8 cellular contexts compared by ENCODE assay signal in the genomic region with DNA sequence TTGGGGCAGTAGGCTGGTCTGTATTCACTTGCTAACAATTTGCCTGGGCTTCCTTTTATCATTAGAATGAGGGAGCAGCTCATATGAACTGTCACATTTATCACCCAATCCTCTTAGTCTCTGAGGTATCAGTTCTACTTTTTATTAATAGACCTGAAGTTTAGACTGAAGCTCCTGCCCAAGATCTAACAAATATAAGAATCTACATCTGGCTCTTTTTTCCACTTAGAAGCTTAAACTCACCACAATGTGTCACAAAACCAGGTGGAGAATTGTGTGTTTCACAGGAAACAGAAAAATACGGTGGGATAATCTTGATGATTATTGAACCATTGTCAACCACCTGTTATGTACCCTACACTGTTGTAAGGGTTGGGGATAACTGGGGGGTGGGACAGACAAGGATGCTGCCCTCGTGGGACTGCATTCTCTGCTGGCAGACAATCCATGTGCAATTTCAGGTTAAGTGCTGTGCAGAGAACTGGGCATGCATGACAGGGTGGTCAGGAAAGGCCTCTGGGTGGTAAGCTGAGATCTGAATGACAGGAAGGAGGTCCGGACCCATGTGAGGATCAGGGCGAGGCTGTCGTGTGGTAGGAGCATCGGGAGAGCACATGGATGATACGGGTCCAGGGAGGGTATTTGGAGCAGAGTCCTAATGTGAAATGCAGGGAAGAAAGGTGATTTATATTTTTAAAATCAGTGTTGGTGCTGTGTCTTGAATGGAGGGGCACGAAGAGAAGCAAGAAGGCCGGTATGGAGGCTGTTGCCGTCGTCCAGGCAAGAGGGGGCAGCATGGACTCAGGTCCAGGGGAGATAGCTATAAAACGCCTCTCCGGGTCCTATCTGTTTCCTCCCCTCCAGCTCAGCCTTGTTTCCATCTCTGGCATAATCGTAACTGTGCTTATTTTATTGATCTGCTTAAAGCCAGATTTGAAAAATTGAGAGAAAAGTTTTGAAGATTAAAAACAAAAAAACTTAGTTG. TPM values are rescaled to one million over a fixed set of nuclear protein-coding genes. Genes with fewer than 3 reads are reported as not detected.
DNase-seq lines count a peak whose midpoint lies in the region; ATAC-seq, FAIRE-seq and TF ChIP-seq lines count a peak whose summit lies in the region.

No MANE protein-coding gene starts in this region.

- dilution Hi-C loops in endothelial cell of umbilical vein (cut with MboI; ENCODE audit: extremely low pct_ligation_motif_present, low sequenced_read_pairs) = no loop called here

- DNase-seq in DND-41 (no peak), endothelial cell of umbilical vein (ENCODE audit: low read depth, low spot score) (peak; percentile 14), Peyer's patch (no peak), T1000 (lab: John Stamatoyannopoulos, UW) (no peak), OCI-M2 (lab: John Stamatoyannopoulos, UW; ENCODE audit: unreplicated experiment) (no peak), left lung (no peak)

- H3K36me3 ChIP-seq in DND-41 (ENCODE audit: insufficient read depth, low read length) (peaks cover 41% of the 10 kb centered on the region), endothelial cell of umbilical vein (ENCODE audit: control insufficient read depth in 2 of 2, extremely low read depth in 1 of 2, insufficient read depth in 2 of 2, low read length in 2 of 2) (peaks cover 8 to 28% of the 10 kb centered on the region in 2 experiments), Peyer's patch (peaks cover 0 to 49% (median 0%) of the 10 kb centered on the region in 3 donors), left lung (peaks cover 0 to 46% of the 10 kb centered on the region in 2 donors)

- H3K4me1 ChIP-seq in DND-41 (ENCODE audit: insufficient read depth, low read length) (no peaks in the 10 kb centered on the region), endothelial cell of umbilical vein (ENCODE audit: control insufficient read depth, extremely low read depth, insufficient read depth, low read length) (peaks cover 43% of the 10 kb centered on the region), Peyer's patch (no peaks in the 10 kb centered on the region), left lung (peaks cover 0 to 19% of the 10 kb centered on the region in 2 donors)

- no peaks in the 10 kb centered on the region for H3K9me1 ChIP-seq in endothelial cell of umbilical vein (replicated peaks; ENCODE audit: control insufficient read depth, extremely low read depth, insufficient read depth, low read length)

- POLR2A ChIA-PET in endothelial cell of umbilical vein (lab: Charles Lee) = interaction anchor here (1.2 kb wide), 1 partner anchor 16 kb away, joined by 4 read pairs; no protein-coding TSS in a partner anchor

- ATAC-seq in DND-41 (ENCODE audit: insufficient read depth, low read depth) (peak; percentile 31; the same call in 1 of the 3 replicates), GM21515 (IDR thresholded peaks at IDR 0.05; ENCODE audit: unreplicated experiment) (peak; percentile 79), HG03460 (IDR thresholded peaks at IDR 0.05; ENCODE audit: unreplicated experiment) (peak; percentile 76), left lung (no peak)

- H3K27me3 ChIP-seq in DND-41 (ENCODE audit: insufficient read depth, low read length, poor library complexity) (no peaks in the 10 kb centered on the region), endothelial cell of umbilical vein (ENCODE audit: control insufficient read depth in 2 of 2, insufficient read depth in 2 of 2, low read length in 2 of 2) (no peaks in the 10 kb centered on the region), Peyer's patch (no peaks in the 10 kb centered on the region), left lung (no peaks in the 10 kb centered on the region)

- no peaks in the 10 kb centered on the region for H3K9me3 ChIP-seq in DND-41 (ENCODE audit: insufficient read depth, low read length, severe bottlenecking)
- no peaks in the 10 kb centered on the region for H3K9me3 ChIP-seq in endothelial cell of umbilical vein (replicated peaks; ENCODE audit: control insufficient read depth, insufficient read depth, low read length)
- H3K9me3 ChIP-seq in Peyer's patch = no peaks in the 10 kb centered on the region
- H3K9me3 ChIP-seq in left lung = no peaks in the 10 kb centered on the region

- no peaks in the 10 kb centered on the region for H4K20me1 ChIP-seq in DND-41 (ENCODE audit: insufficient read depth, low read length)
- H4K20me1 ChIP-seq in endothelial cell of umbilical vein (replicated peaks; ENCODE audit: control insufficient read depth, extremely low read depth, insufficient read depth, low read length) = peaks cover 6% of the 10 kb centered on the region

- FAIRE-seq in endothelial cell of umbilical vein (lab: Jason Lieb, UNC) = peak; percentile 58

- no peak overlapping the region for H3K9ac ChIP-seq in DND-41 (ENCODE audit: low read depth, low read length)
- no peak overlapping the region for H3K9ac ChIP-seq in endothelial cell of umbilical vein (replicated peaks; ENCODE audit: extremely low read depth, insufficient read depth, low read length)

- no peak overlapping the region for H3K27ac ChIP-seq in DND-41 (ENCODE audit: low read length)
- H3K27ac ChIP-seq in endothelial cell of umbilical vein (ENCODE audit: insufficient read depth, low read depth, low read length) = peak overlapping the region; percentile 12
- H3K27ac ChIP-seq in Peyer's patch = peak overlapping the region in 1 of 4 donors; percentile 44
- H3K27ac ChIP-seq in left lung = no peak overlapping the region

- TF ChIP-seq POLR2A in endothelial cell of umbilical vein (IDR thresholded peaks at IDR 0.05; ENCODE audit: low read depth, low read length) (peak; percentile 58), Peyer's patch (IDR thresholded peaks at IDR 0.05) (no peak)

- no peak overlapping the region for H2AFZ ChIP-seq in DND-41 (ENCODE audit: low read depth, low read length)
- H2AFZ ChIP-seq in endothelial cell of umbilical vein (ENCODE audit: low read depth, low read length) = no peak overlapping the region

- intact Hi-C loops in endothelial cell of umbilical vein (cut with micrococcal nuclease) = loop anchor here (2.0 kb wide), 1 partner anchor 719 kb away; no protein-coding TSS in a partner anchor
- intact Hi-C loops in left lung (cut with DNase I) = loop anchor here (5.0 to 10.0 kb wide), 4 partner anchors 175 to 388 kb away; a partner anchor contains a TSS

- 0 out of 2 replicates have a peak, but pooled peaks cover 2% of the 10 kb centered on the region for H3K79me2 ChIP-seq in DND-41 (ENCODE audit: insufficient read depth, low read length)
- H3K79me2 ChIP-seq in endothelial cell of umbilical vein (ENCODE audit: control insufficient read depth, insufficient read depth, low read length) = peaks cover 19% of the 10 kb centered on the region

- no peak overlapping the region for H3K4me3 ChIP-seq in DND-41 (ENCODE audit: low read depth in 1 of 2, low read length in 2 of 2)
- no peak overlapping the region for H3K4me3 ChIP-seq in endothelial cell of umbilical vein (replicated peaks in 1 of 3; ENCODE audit: insufficient read depth in 1 of 3, low read depth in 1 of 3, low read length in 3 of 3)
- H3K4me3 ChIP-seq in Peyer's patch = no peak overlapping the region
- no peak overlapping the region for H3K4me3 ChIP-seq in left lung

- CTCF ChIA-PET in endothelial cell of umbilical vein (lab: Charles Lee) = interaction anchor here (0.7 to 6.5 kb wide), 12 partner anchors 15 to 716 kb away, joined by 3 to 79 read pairs (median 6); no protein-coding TSS in a partner anchor

- no TSS peak for BruUV-seq in endothelial cell of umbilical vein (replicated peaks; lab: Mats Ljungman, UMichigan)

- H3K4me2 ChIP-seq in DND-41 (ENCODE audit: insufficient read depth, low read length) (no peak overlapping the region), endothelial cell of umbilical vein (ENCODE audit: insufficient read depth, low read length) (no peak overlapping the region)

- TF ChIP-seq CTCF in DND-41 (IDR thresholded peaks at IDR 0.05; ENCODE audit: borderline replicate concordance, extremely low read depth, low read length, poor library complexity, severe bottlenecking) = no peak
- no peak for TF ChIP-seq CTCF in endothelial cell of umbilical vein (IDR thresholded peaks at IDR 0.05; ENCODE audit: extremely low read depth in 1 of 2, insufficient read depth in 1 of 2, low read depth in 1 of 2, low read length in 2 of 2)
- no peak for TF ChIP-seq CTCF in Peyer's patch (IDR thresholded peaks at IDR 0.05)
- TF ChIP-seq CTCF in left lung (IDR thresholded peaks at IDR 0.05) = no peak

RNA-seq across cellular contexts. Expression of a gene that starts 17.6 kb away (rescaled TPM):
- total RNA-seq in endothelial cell of umbilical vein = 634 and 638 TPM in 2 replicates
- polyA plus RNA-seq in endothelial cell of umbilical vein = 681 and 724 TPM in 2 replicates
- polyA plus RNA-seq in endothelial cell of umbilical vein (2011; cell fraction: cytosol; rRNA removed) = 1,207 and 1,302 TPM in 2 replicates
- polyA plus RNA-seq in endothelial cell of umbilical vein (2011; cell fraction: nucleus; rRNA removed) = 415 and 445 TPM in 2 replicates
- 703 and 1,019 TPM in 2 replicates for polyA plus RNA-seq in endothelial cell of umbilical vein (2012)
- polyA minus RNA-seq in endothelial cell of umbilical vein = 483 and 580 TPM in 2 replicates
- polyA minus RNA-seq in endothelial cell of umbilical vein (2011; cell fraction: cytosol; rRNA and poly(A)+ RNA removed) = 115 TPM
- 85.9 and 87.1 TPM in 2 replicates for polyA minus RNA-seq in endothelial cell of umbilical vein (2011; cell fraction: nucleus; rRNA and poly(A)+ RNA removed)
- 100 to 1,000 TPM; 246 to 511 (median 369) TPM for total RNA-seq in Peyer's patch
- total RNA-seq in left lung = 100 to 1,000 TPM; 377 to 467 TPM

RNA-seq across cellular contexts. Expression of a gene that starts 31.9 kb away (rescaled TPM):
- 793 and 796 TPM in 2 replicates for total RNA-seq in endothelial cell of umbilical vein
- polyA plus RNA-seq in endothelial cell of umbilical vein = 532 and 597 TPM in 2 replicates
- 814 and 900 TPM in 2 replicates for polyA plus RNA-seq in endothelial cell of umbilical vein (2011; cell fraction: cytosol; rRNA removed)
- polyA plus RNA-seq in endothelial cell of umbilical vein (2011; cell fraction: nucleus; rRNA removed) = 350 and 406 TPM in 2 replicates
- polyA plus RNA-seq in endothelial cell of umbilical vein (2012) = 760 and 962 TPM in 2 replicates
- polyA minus RNA-seq in endothelial cell of umbilical vein = 489 and 516 TPM in 2 replicates
- 117 TPM for polyA minus RNA-seq in endothelial cell of umbilical vein (2011; cell fraction: cytosol; rRNA and poly(A)+ RNA removed)
- 214 and 242 TPM in 2 replicates for polyA minus RNA-seq in endothelial cell of umbilical vein (2011; cell fraction: nucleus; rRNA and poly(A)+ RNA removed)
- total RNA-seq in Peyer's patch = 100 to 1,000 TPM; 256 to 401 (median 312) TPM
- total RNA-seq in left lung = 100 to 1,000 TPM; 532 to 556 TPM

RNA-seq across cellular contexts. Expression of a gene that starts 59.7 kb away (rescaled TPM):
- total RNA-seq in endothelial cell of umbilical vein (not detected in 2 replicates), Peyer's patch (10 to 100 TPM in 1 of 4 donors, 1 to 10 TPM in 3; 1.3 to 29.7 (median 3.1) TPM), left lung (1 to 10 TPM; 1.5 to 1.7 TPM)
- polyA plus RNA-seq in endothelial cell of umbilical vein = 0.05 and 0.08 TPM in 2 replicates
- 0.05 and 0.07 TPM in 2 replicates for polyA plus RNA-seq in endothelial cell of umbilical vein (2011; cell fraction: cytosol; rRNA removed)
- polyA plus RNA-seq in endothelial cell of umbilical vein (2011; cell fraction: nucleus; rRNA removed) = 0.05 and 0.29 TPM in 2 replicates
- polyA plus RNA-seq in endothelial cell of umbilical vein (2012) = 0.15 and 0.33 TPM in 2 replicates
- polyA minus RNA-seq in endothelial cell of umbilical vein = not detected in 2 replicates
- polyA minus RNA-seq in endothelial cell of umbilical vein (2011; cell fraction: cytosol; rRNA and poly(A)+ RNA removed) = not detected
- polyA minus RNA-seq in endothelial cell of umbilical vein (2011; cell fraction: nucleus; rRNA and poly(A)+ RNA removed) = not detected in 2 replicates
